1 cellular context compared by ENCODE assay signal in the genomic region with DNA sequence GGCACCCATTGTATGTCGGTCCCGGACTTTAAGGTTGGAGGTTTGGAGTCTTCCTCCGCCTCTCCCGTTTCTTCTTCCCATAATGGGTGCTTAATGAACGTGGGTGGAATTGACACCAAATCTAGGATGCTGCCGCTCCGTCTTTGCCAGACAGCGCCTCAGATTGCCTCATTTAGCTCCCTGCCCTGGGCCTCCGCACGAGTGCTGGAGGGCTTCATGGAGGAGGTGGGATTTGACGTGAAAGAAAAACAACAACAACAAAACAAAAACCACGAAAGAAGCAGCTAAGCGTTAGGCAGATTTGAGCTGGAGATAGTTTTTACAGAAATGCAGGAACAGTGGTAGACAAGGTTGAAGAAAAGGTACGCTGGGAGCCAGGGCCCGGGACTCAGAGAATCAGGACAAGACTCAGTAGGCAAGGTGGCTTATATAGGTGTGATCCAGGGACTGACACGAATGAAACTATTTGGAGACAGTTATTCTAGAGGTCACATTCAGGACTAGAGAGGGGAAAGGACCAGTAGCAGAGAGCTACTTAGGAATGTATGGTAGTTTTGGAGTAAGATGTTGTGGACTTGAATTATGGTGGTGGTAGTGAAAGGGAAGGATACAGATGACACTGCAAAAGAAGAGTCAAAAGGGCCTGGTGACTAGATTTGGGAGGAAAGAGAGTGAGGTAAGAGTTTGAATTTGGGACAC.
TF ChIP-seq lines count a peak whose summit lies in the region.

No MANE protein-coding gene starts in this region.

TF ChIP-seq in K562, 482 proteins besides CTCF, POLR2A, EP300 and RAD21 (continued from another document and continues in another):
- TF ChIP-seq, protein P1, sequence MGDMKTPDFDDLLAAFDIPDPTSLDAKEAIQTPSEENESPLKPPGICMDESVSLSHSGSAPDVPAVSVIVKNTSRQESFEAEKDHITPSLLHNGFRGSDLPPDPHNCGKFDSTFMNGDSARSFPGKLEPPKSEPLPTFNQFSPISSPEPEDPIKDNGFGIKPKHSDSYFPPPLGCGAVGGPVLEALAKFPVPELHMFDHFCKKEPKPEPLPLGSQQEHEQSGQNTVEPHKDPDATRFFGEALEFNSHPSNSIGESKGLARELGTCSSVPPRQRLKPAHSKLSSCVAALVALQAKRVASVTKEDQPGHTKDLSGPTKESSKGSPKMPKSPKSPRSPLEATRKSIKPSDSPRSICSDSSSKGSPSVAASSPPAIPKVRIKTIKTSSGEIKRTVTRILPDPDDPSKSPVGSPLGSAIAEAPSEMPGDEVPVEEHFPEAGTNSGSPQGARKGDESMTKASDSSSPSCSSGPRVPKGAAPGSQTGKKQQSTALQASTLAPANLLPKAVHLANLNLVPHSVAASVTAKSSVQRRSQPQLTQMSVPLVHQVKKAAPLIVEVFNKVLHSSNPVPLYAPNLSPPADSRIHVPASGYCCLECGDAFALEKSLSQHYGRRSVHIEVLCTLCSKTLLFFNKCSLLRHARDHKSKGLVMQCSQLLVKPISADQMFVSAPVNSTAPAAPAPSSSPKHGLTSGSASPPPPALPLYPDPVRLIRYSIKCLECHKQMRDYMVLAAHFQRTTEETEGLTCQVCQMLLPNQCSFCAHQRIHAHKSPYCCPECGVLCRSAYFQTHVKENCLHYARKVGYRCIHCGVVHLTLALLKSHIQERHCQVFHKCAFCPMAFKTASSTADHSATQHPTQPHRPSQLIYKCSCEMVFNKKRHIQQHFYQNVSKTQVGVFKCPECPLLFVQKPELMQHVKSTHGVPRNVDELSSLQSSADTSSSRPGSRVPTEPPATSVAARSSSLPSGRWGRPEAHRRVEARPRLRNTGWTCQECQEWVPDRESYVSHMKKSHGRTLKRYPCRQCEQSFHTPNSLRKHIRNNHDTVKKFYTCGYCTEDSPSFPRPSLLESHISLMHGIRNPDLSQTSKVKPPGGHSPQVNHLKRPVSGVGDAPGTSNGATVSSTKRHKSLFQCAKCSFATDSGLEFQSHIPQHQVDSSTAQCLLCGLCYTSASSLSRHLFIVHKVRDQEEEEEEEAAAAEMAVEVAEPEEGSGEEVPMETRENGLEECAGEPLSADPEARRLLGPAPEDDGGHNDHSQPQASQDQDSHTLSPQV (IDR thresholded peaks at IDR 0.05) = no peak
- TF ChIP-seq, protein P2, sequence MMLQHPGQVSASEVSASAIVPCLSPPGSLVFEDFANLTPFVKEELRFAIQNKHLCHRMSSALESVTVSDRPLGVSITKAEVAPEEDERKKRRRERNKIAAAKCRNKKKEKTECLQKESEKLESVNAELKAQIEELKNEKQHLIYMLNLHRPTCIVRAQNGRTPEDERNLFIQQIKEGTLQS (IDR thresholded peaks at IDR 0.05) = no peak
- TF ChIP-seq, protein P2 (CRISPR knock-in tag; conservative IDR thresholded peaks at IDR 0.05) = no peak
- TF ChIP-seq EHMT2 (IDR thresholded peaks at IDR 0.05) = no peak
- TF ChIP-seq NR4A1 (CRISPR knock-in tag; IDR thresholded peaks at IDR 0.05) = no peak
- no peak for TF ChIP-seq NR4A1 (tag; IDR thresholded peaks at IDR 0.05)
- TF ChIP-seq CBFB (CRISPR knock-in tag; IDR thresholded peaks at IDR 0.05) = no peak
- no peak for TF ChIP-seq ZNF766 (CRISPR knock-in tag; conservative IDR thresholded peaks at IDR 0.05)
- TF ChIP-seq, protein P3, sequence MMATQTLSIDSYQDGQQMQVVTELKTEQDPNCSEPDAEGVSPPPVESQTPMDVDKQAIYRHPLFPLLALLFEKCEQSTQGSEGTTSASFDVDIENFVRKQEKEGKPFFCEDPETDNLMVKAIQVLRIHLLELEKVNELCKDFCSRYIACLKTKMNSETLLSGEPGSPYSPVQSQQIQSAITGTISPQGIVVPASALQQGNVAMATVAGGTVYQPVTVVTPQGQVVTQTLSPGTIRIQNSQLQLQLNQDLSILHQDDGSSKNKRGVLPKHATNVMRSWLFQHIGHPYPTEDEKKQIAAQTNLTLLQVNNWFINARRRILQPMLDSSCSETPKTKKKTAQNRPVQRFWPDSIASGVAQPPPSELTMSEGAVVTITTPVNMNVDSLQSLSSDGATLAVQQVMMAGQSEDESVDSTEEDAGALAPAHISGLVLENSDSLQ (IDR thresholded peaks at IDR 0.05) = no peak
- TF ChIP-seq SP1 (CRISPR knock-in tag; IDR thresholded peaks at IDR 0.05) = no peak; the same call in 1 of the 2 replicates
- TF ChIP-seq TOE1 (IDR thresholded peaks at IDR 0.05; ENCODE audit: borderline replicate concordance) = 0 out of 2 replicates have a peak, but pooled peaks have one; percentile 5
- TF ChIP-seq TOE1 (CRISPR knock-in tag; IDR thresholded peaks at IDR 0.05; ENCODE audit: borderline replicate concordance, low read depth) = no peak
- no peak for TF ChIP-seq XRCC4 (IDR thresholded peaks at IDR 0.05; ENCODE audit: extremely low read depth, insufficient read depth, insufficient read length)
- no peak for TF ChIP-seq CHD4 (IDR thresholded peaks at IDR 0.05; ENCODE audit: insufficient read depth, insufficient replicate concordance, low read depth, low read length, poor library complexity, severe bottlenecking)
- TF ChIP-seq DDX20 (tag; IDR thresholded peaks at IDR 0.05; ENCODE audit: low read depth) = no peak
- TF ChIP-seq TARDBP (IDR thresholded peaks at IDR 0.05) = no peak
- no peak for TF ChIP-seq ZNF764 (CRISPR knock-in tag; IDR thresholded peaks at IDR 0.05; ENCODE audit: low read depth)
- no peak for TF ChIP-seq NR2C2 (CRISPR knock-in tag; IDR thresholded peaks at IDR 0.05)
- no peak for TF ChIP-seq NR2C2 (tag; IDR thresholded peaks at IDR 0.05)
- no peak; the same call in 1 of the 2 replicates for TF ChIP-seq CTBP1 (IDR thresholded peaks at IDR 0.05; ENCODE audit: borderline replicate concordance)
- TF ChIP-seq ZNF695 (CRISPR knock-in tag; IDR thresholded peaks at IDR 0.05) = no peak
- no peak for TF ChIP-seq ILK (tag; IDR thresholded peaks at IDR 0.05; ENCODE audit: borderline replicate concordance, low read depth)
- no peak for TF ChIP-seq ZNF232 (CRISPR knock-in tag; IDR thresholded peaks at IDR 0.05)
- TF ChIP-seq NELFE (IDR thresholded peaks at IDR 0.05; ENCODE audit: insufficient read depth, insufficient read length) = no peak
- TF ChIP-seq MIER1 (IDR thresholded peaks at IDR 0.05; ENCODE audit: low read depth) = no peak
- TF ChIP-seq, protein P4, sequence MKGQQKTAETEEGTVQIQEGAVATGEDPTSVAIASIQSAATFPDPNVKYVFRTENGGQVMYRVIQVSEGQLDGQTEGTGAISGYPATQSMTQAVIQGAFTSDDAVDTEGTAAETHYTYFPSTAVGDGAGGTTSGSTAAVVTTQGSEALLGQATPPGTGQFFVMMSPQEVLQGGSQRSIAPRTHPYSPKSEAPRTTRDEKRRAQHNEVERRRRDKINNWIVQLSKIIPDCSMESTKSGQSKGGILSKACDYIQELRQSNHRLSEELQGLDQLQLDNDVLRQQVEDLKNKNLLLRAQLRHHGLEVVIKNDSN (CRISPR knock-in tag; IDR thresholded peaks at IDR 0.05) = no peak
- TF ChIP-seq, protein P5, sequence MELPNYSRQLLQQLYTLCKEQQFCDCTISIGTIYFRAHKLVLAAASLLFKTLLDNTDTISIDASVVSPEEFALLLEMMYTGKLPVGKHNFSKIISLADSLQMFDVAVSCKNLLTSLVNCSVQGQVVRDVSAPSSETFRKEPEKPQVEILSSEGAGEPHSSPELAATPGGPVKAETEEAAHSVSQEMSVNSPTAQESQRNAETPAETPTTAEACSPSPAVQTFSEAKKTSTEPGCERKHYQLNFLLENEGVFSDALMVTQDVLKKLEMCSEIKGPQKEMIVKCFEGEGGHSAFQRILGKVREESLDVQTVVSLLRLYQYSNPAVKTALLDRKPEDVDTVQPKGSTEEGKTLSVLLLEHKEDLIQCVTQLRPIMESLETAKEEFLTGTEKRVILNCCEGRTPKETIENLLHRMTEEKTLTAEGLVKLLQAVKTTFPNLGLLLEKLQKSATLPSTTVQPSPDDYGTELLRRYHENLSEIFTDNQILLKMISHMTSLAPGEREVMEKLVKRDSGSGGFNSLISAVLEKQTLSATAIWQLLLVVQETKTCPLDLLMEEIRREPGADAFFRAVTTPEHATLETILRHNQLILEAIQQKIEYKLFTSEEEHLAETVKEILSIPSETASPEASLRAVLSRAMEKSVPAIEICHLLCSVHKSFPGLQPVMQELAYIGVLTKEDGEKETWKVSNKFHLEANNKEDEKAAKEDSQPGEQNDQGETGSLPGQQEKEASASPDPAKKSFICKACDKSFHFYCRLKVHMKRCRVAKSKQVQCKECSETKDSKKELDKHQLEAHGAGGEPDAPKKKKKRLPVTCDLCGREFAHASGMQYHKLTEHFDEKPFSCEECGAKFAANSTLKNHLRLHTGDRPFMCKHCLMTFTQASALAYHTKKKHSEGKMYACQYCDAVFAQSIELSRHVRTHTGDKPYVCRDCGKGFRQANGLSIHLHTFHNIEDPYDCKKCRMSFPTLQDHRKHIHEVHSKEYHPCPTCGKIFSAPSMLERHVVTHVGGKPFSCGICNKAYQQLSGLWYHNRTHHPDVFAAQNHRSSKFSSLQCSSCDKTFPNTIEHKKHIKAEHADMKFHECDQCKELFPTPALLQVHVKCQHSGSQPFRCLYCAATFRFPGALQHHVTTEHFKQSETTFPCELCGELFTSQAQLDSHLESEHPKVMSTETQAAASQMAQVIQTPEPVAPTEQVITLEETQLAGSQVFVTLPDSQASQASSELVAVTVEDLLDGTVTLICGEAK (IDR thresholded peaks at IDR 0.05) = no peak
- TF ChIP-seq, protein P5 (CRISPR knock-in tag; IDR thresholded peaks at IDR 0.05) = no peak
- TF ChIP-seq, protein P6, sequence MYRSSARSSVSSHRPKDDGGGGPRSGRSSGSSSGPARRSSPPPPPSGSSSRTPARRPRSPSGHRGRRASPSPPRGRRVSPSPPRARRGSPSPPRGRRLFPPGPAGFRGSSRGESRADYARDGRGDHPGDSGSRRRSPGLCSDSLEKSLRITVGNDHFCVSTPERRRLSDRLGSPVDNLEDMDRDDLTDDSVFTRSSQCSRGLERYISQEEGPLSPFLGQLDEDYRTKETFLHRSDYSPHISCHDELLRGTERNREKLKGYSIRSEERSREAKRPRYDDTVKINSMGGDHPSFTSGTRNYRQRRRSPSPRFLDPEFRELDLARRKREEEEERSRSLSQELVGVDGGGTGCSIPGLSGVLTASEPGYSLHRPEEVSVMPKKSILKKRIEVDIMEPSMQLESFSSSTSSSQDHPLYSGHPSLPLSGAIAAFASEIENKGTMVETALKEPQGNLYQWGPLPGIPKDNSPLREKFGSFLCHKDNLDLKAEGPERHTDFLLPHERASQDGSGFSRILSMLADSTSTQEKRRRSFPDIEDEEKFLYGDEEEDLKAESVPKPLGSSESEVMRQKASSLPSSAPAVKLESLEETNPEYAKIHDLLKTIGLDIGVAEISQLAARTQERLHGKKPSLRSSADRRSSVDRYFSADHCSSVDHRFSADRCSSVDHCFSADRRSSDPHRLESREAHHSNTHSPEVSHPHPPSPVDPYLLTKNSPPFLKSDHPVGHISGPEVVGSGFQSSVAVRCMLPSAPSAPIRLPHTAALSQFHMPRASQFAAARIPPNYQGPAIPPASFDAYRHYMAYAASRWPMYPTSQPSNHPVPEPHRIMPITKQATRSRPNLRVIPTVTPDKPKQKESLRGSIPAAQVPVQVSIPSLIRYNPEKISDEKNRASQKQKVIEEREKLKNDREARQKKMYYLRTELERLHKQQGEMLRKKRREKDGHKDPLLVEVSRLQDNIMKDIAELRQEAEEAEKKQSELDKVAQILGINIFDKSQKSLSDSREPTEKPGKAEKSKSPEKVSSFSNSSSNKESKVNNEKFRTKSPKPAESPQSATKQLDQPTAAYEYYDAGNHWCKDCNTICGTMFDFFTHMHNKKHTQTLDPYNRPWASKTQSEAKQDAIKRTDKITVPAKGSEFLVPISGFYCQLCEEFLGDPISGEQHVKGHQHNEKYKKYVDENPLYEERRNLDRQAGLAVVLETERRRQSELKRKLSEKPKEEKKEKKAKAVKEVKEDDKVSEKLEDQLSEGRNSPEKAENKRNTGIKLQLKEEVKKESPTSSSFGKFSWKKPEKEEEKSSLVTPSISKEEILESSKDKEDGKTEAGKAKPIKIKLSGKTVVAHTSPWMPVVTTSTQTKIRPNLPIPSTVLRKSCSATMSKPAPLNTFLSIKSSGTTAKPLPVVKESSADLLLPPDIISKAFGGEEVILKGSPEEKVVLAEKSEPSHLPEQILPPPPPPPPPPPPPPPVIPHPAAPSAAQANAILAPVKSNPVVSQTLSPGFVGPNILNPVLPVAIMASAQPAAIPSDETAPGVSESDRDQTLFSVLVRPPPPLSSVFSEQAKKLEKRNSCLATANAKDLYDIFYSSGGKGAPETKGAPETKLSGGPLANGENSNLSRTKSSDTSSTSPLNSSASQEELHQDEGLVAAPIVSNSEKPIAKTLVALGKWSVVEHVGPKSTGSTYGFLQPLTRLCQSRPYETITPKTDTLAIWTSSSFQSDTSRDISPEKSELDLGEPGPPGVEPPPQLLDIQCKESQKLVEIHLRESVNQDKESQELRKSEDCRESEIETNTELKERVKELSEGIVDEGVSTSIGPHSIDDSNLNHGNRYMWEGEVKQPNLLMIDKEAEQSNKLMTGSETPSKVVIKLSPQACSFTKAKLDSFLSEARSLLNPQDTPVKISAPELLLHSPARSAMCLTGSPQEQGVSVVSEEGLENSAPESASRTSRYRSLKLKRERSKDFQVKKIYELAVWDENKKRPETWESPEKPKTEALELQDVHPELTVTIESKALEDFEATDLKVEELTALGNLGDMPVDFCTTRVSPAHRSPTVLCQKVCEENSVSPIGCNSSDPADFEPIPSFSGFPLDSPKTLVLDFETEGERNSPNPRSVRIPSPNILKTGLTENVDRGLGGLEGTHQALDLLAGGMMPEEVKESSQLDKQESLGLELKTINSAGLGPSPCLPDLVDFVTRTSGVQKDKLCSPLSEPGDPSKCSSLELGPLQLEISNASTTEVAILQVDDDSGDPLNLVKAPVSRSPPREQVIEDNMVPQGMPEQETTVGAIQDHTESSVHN (IDR thresholded peaks at IDR 0.05; ENCODE audit: borderline replicate concordance in 1 of 2, low read depth in 1 of 2) = no peak
- TF ChIP-seq GABPB1 (CRISPR knock-in tag; IDR thresholded peaks at IDR 0.05) = no peak
